Comparison of ENCODE assay signal across 20 cellular contexts in the genomic region with DNA sequence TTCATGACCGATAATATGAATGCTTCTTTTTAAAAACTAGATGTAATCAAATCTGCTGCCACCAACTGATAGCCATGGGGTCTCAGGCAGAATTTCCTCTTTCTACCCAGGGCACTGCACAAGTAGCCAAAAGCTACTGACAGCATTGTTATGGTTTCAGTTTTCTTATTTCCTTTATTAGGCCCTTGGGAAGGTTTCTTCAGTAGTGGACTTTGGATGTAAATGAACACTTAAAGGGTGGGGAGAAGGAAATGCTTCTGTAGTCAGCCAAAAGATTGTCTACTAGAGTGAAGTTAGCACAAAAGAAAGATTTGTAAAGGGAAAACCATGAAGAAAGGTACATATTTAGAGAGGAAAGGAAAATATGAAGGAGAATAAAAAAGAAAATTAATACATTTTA.
"Had no signal": no experiment of that assay in that cellular context is flagged by ENCODE, and none has a peak within 500 bp of the region (broad histone marks: within the 10 kb centered on the region; RNA-seq: fewer than 3 reads in every experiment).

No MANE protein-coding gene starts in this region.

- H3K27me3 Mint-ChIP-seq: activated CD4-positive, alpha-beta T cell treated with anti-CD3 and anti-CD28 coated beads for 36 hours; activated CD8-positive, alpha-beta T cell treated with anti-CD3 and anti-CD28 coated beads for 36 hours had no signal

- FAIRE-seq: frontal cortex had no signal

- H3K27ac ChIP-seq: cardiac muscle cell, coronary artery, heart right ventricle, left lung, ovary, stomach, vagina, VCaP had no signal

- H3K4me3 ChIP-seq: cardiac muscle cell, coronary artery, left lung, ovary, stomach, vagina had no signal

- H3K36me3 ChIP-seq: cardiac muscle cell, heart right ventricle, left lung, ovary, stomach, vagina had no signal

- H3K4me1 Mint-ChIP-seq: activated CD4-positive, alpha-beta T cell treated with anti-CD3 and anti-CD28 coated beads for 36 hours; neural crest cell had no signal

- ATAC-seq: activated CD4-positive, alpha-beta T cell treated with anti-CD3 and anti-CD28 coated beads for 36 hours; activated CD8-positive, alpha-beta T cell treated with anti-CD3 and anti-CD28 coated beads for 36 hours; heart right ventricle; left lung had no signal

- H3K9me3 ChIP-seq: left lung, ovary, stomach, vagina had no signal

- DNase-seq: activated CD4-positive, alpha-beta T cell treated with anti-CD3 and anti-CD28 coated beads for 36 hours; activated CD8-positive, alpha-beta memory T cell treated with anti-CD3 and anti-CD28 coated beads, Interleukin-2, amount 50 U/mL, for 48 hours; activated CD8-positive, alpha-beta T cell treated with anti-CD3 and anti-CD28 coated beads for 36 hours; activated naive CD4-positive, alpha-beta T cell treated with Interleukin-2 at 50 U/mL for 16 hours; effector CD8-positive, alpha-beta T cell; heart right ventricle; islet precursor cell; left lung; mesendoderm; ovary; stimulated activated CD4-positive, alpha-beta T cell treated with anti-CD3 and anti-CD28 coated beads, Interleukin-4, amount 100 ng/mL, for 4 hours; stomach; T-helper 2 cell had no signal

- H3K27ac Mint-ChIP-seq: activated CD4-positive, alpha-beta T cell treated with anti-CD3 and anti-CD28 coated beads for 36 hours; activated CD8-positive, alpha-beta T cell treated with anti-CD3 and anti-CD28 coated beads for 36 hours; activated T-helper 1 cell treated with anti-CD3 and anti-CD28 coated beads, Interleukin-12 subunit alpha, Interleukin-12 subunit beta, Interleukin-2, Interleukin-4 antibody, amounts not matched to agents 30 ng/mL and 10 ng/mL and 1 ng/mL, durations not matched to agents 14 hours and 24 hours and 36 hours had no signal

- H3K4me1 ChIP-seq: left lung, stomach, vagina had no signal

- H3K4me3 Mint-ChIP-seq: activated CD4-positive, alpha-beta T cell treated with anti-CD3 and anti-CD28 coated beads for 36 hours; activated CD8-positive, alpha-beta T cell treated with anti-CD3 and anti-CD28 coated beads for 36 hours; activated T-helper 1 cell treated with anti-CD3 and anti-CD28 coated beads, Interleukin-12 subunit alpha, Interleukin-12 subunit beta, Interleukin-2, Interleukin-4 antibody, amounts not matched to agents 30 ng/mL and 10 ng/mL and 1 ng/mL, durations not matched to agents 14 hours and 24 hours and 36 hours; neural crest cell had no signal

- H3K27me3 ChIP-seq: cardiac muscle cell, heart right ventricle, left lung, ovary, stomach, vagina had no signal
